Comparison of ENCODE assay signal across 12 cellular contexts in the genomic region with DNA sequence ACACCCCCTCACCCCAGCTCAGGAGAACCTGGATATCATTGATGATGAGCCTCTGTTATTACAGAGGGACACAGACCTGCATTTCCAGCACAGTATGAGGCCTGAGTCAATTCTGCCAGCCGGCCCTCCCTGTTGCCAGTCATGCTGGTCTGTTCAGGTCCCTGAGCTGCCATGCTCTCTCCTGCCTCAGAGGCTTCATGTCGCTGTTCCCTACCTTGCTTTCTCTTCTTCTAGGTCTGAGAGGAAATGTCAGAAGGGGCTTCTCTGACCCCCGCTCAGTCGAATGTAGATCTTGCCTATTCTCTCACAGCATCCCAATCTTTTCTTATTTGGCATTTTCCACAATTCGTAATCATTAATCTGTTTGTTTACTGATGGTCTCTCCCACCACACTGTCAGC. TPM values are rescaled to one million over a fixed set of nuclear protein-coding genes. Genes with fewer than 3 reads are reported as not detected.
DNase-seq lines count a peak whose midpoint lies in the region; ATAC-seq and TF ChIP-seq lines count a peak whose summit lies in the region.
"Had no signal": no experiment of that assay in that cellular context is flagged by ENCODE, and none has a peak within 500 bp of the region (broad histone marks: within the 10 kb centered on the region; RNA-seq: fewer than 3 reads in every experiment).

No MANE protein-coding gene starts in this region.

- in situ Hi-C loops in astrocyte of the spinal cord (cut with HindIII; ENCODE audit: low sequenced_read_pairs), result no loop called here

- no peaks in the 10 kb centered on the region for H3K36me3 Mint-ChIP-seq in nephron (ENCODE audit: low read depth)
- H3K36me3 Mint-ChIP-seq: T-cell had no signal

- no peak overlapping the region for H3K4me3 ChIP-seq in astrocyte of the spinal cord (ENCODE audit: low read depth, low read length)
- H3K4me3 ChIP-seq: breast epithelium had no signal

- ATAC-seq in GM21367 (IDR thresholded peaks at IDR 0.05; ENCODE audit: unreplicated experiment) (no peak), GM19467 (IDR thresholded peaks at IDR 0.05; ENCODE audit: unreplicated experiment) (no peak), HG03342 (IDR thresholded peaks at IDR 0.05; ENCODE audit: unreplicated experiment) (no peak)

- no peak overlapping the region for H3K4me3 Mint-ChIP-seq in nephron
- H3K4me3 Mint-ChIP-seq: T-cell had no signal

- peak; percentile 19 for TF ChIP-seq CTCF in GM10248 (IDR thresholded peaks at IDR 0.05; ENCODE audit: control extremely low read depth, extremely low read depth, low read depth, missing control alignments)
- peak; percentile 28 for TF ChIP-seq CTCF in astrocyte of the spinal cord (IDR thresholded peaks at IDR 0.05; ENCODE audit: low read depth, low read length)
- TF ChIP-seq CTCF in nephron (IDR thresholded peaks at IDR 0.05; ENCODE audit: unreplicated experiment in 3 of 3), result peak in 2 of 3 experiments; percentile 19 to 30

- POLR2A ChIA-PET in GM10248 (lab: Yijun Ruan, JAX), result no interaction called here

- no peaks in the 10 kb centered on the region for H3K9me3 Mint-ChIP-seq in nephron
- H3K9me3 Mint-ChIP-seq: T-cell had no signal

- peaks cover 30% of the 10 kb centered on the region for H3K27me3 Mint-ChIP-seq in nephron (ENCODE audit: low read depth)

- H3K27ac Mint-ChIP-seq in nephron, result no peak overlapping the region
- H3K27ac Mint-ChIP-seq: T-cell had no signal

- DNase-seq in GM10248 (ENCODE audit: extremely low spot score) (no peak), HT1080 (ENCODE audit: low read depth) (peak; percentile 13), astrocyte of the spinal cord (ENCODE audit: low read depth, low spot score) (no peak), KG1 (lab: John Stamatoyannopoulos, UW) (no peak)
- DNase-seq: T-cell had no signal

- H3K4me1 Mint-ChIP-seq in nephron, result no peaks in the 10 kb centered on the region
- H3K4me1 Mint-ChIP-seq: T-cell had no signal

- CTCF ChIA-PET in GM10248 (lab: Yijun Ruan, JAX), result interaction anchor here (1.0 to 2.6 kb wide), 5 partner anchors 30 to 269 kb away, joined by 3 to 6 read pairs (median 5); partner anchors contain the start of gene USH1C

RNA-seq across cellular contexts. Expression of gene ABCC8, which starts 21.8 kb away (rescaled TPM):
- not detected in 2 replicates for total RNA-seq in HT1080 (2014; rRNA removed; shearing (Covaris generic))
- not detected in 2 replicates for polyA plus RNA-seq in HT1080 (2015; cell fraction: cytosol; rRNA removed)
- polyA plus RNA-seq in HT1080 (2015; cell fraction: nucleus; rRNA removed), result not detected in 2 replicates
- total RNA-seq: glomerular endothelial cell, T-cell had no signal

RNA-seq across cellular contexts. Expression of gene USH1C, which starts 45.7 kb away (rescaled TPM):
- not detected in 2 replicates for total RNA-seq in HT1080 (2014; rRNA removed; shearing (Covaris generic))
- polyA plus RNA-seq in HT1080 (2015; cell fraction: cytosol; rRNA removed), result not detected in 2 replicates
- not detected in 2 replicates for polyA plus RNA-seq in HT1080 (2015; cell fraction: nucleus; rRNA removed)
- total RNA-seq: glomerular endothelial cell, T-cell had no signal

RNA-seq across cellular contexts. Expression of gene OTOG, which starts 48.6 kb away (rescaled TPM):
- total RNA-seq in HT1080 (2014; rRNA removed; shearing (Covaris generic)), result not detected in 2 replicates
- polyA plus RNA-seq in HT1080 (2015; cell fraction: cytosol; rRNA removed), result not detected in 2 replicates
- polyA plus RNA-seq in HT1080 (2015; cell fraction: nucleus; rRNA removed), result 0.02 TPM in 1 of 2 replicates, not detected in the other
- total RNA-seq: breast epithelium, glomerular endothelial cell, subcutaneous adipose tissue, T-cell had no signal
